In the genomic region with DNA sequence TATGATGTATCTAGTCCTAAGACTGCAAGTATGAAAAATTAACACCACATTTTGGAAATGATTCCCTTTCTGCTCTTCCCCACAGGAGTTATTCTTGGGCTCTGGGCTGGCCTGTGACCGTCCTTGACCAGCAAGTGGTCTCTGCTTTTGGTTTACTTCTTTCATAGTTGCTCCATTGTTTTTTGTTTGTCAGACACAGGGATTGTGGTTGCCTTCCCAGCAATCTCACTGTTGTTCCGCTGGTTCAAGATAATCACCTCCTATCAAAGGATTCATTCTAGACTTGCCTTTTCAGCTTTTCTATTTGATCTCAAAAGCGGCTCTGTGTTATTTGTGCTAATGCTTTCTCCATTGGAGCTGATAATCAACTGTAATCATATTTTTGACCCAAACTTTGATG, we compare ENCODE assay signal across 21 cellular contexts.
A peak's percentile ranks its signal among the peaks of the same experiment; 100 is the strongest.
DNase-seq lines count a peak whose midpoint lies in the region; ATAC-seq, FAIRE-seq and TF ChIP-seq lines count a peak whose summit lies in the region.
"Had no signal": no experiment of that assay in that cellular context is flagged by ENCODE, and none has a peak within 500 bp of the region (broad histone marks: within the 10 kb centered on the region; RNA-seq: fewer than 3 reads in every experiment).

No MANE protein-coding gene starts in this region.

- no peaks in the 10 kb centered on the region for H3K4me1 Mint-ChIP-seq in T-helper 2 cell treated with Interferon-gamma antibody and Interleukin-4, amounts not matched to agents 5 μg/mL and 100 μg/mL, for 36 hours (ENCODE audit: low read depth)

- H3K27ac Mint-ChIP-seq in T-helper 2 cell treated with Interferon-gamma antibody and Interleukin-4, amounts not matched to agents 5 μg/mL and 100 μg/mL, for 36 hours, result no peak overlapping the region
- H3K27ac Mint-ChIP-seq: B cell had no signal

- H3K9me3 ChIP-seq in cardiac muscle cell (ENCODE audit: low read depth) (no peaks in the 10 kb centered on the region), left ventricle myocardium inferior (replicated peaks) (peaks cover 10% of the 10 kb centered on the region), neutrophil (no peaks in the 10 kb centered on the region), suprapubic skin (no peaks in the 10 kb centered on the region), aorta (ENCODE audit: control insufficient read depth, low read length) (peaks cover 2% of the 10 kb centered on the region)
- H3K9me3 ChIP-seq: Peyer's patch had no signal

- DNase-seq in cardiac muscle cell (ENCODE audit: low read depth in 1 of 2, low spot score in 1 of 2) (no peak), left ventricle myocardium inferior (no peak), suprapubic skin (ENCODE audit: low spot score in 2 of 2) (no peak), lower leg skin (ENCODE audit: low spot score in 2 of 2) (no peak), aorta (no peak)
- DNase-seq in T-helper 2 cell treated with Interferon-gamma antibody and Interleukin-4, amounts not matched to agents 5 μg/mL and 100 μg/mL, for 36 hours (ENCODE audit: low spot score), result no peak
- DNase-seq: 8988T; COR-L47; DMS 273 treated with DMSO at 0.1 percent for 48 hours; DND-41; GOT3; KBM-7; NCI-H1105 treated with DMSO at 0.1 percent for 48 hours; NCI-H1694; NCI-H2081 treated with DMSO at 0.1 percent for 48 hours; NCI-H446 treated with DMSO at 0.1 percent for 48 hours; NK-92 treated with Interleukin-12 subunit alpha and Interleukin-12 subunit beta, amount 100 ng/mL, for 24 hours; Peyer's patch had no signal

- H3K27me3 ChIP-seq in cardiac muscle cell (no peaks in the 10 kb centered on the region), left ventricle myocardium inferior (ENCODE audit: low read depth) (no peaks in the 10 kb centered on the region), neutrophil (no peaks in the 10 kb centered on the region), suprapubic skin (no peaks in the 10 kb centered on the region), aorta (ENCODE audit: control insufficient read depth in 1 of 2, insufficient read depth in 2 of 2, low read length in 1 of 2) (peaks cover 0 to 1% of the 10 kb centered on the region in 2 donors)
- H3K27me3 ChIP-seq: Peyer's patch had no signal

- H3K4me3 ChIP-seq in cardiac muscle cell (no peak overlapping the region), left ventricle myocardium inferior (no peak overlapping the region), neutrophil (ENCODE audit: low read depth in 1 of 2, low read length in 1 of 2) (no peak overlapping the region), suprapubic skin (no peak overlapping the region), lower leg skin (ENCODE audit: low read depth, poor library complexity, severe bottlenecking) (no peak overlapping the region), aorta (ENCODE audit: low read length in 2 of 2) (no peak overlapping the region)
- H3K4me3 ChIP-seq: Peyer's patch had no signal

- no peaks in the 10 kb centered on the region for H3K36me3 Mint-ChIP-seq in T-helper 2 cell treated with Interferon-gamma antibody and Interleukin-4, amounts not matched to agents 5 μg/mL and 100 μg/mL, for 36 hours (ENCODE audit: low read depth)

- intact Hi-C loops in left ventricle myocardium inferior (cut with micrococcal nuclease), result no loop called here
- intact Hi-C loops in lower leg skin (cut with DNase I; ENCODE audit: low total_unique reads), result no loop called here
- intact Hi-C loops in aorta (cut with DNase I), result no loop called here

- H3K4me3 Mint-ChIP-seq in T-helper 2 cell treated with Interferon-gamma antibody and Interleukin-4, amounts not matched to agents 5 μg/mL and 100 μg/mL, for 36 hours, result no peak overlapping the region
- H3K4me3 Mint-ChIP-seq: B cell had no signal

- WGBS in suprapubic skin, result 93% methylated on average over 3 of the region's 3 CpGs
- WGBS in lower leg skin, 2 donors, result 90 to 92% methylated on average over 3 of the region's 3 CpGs
- 97 to 98% methylated on average over 3 of the region's 3 CpGs for WGBS in aorta, 2 donors

- H3K4me1 ChIP-seq in cardiac muscle cell (ENCODE audit: low read depth), result peaks cover 22% of the 10 kb centered on the region
- peaks cover 10% of the 10 kb centered on the region for H3K4me1 ChIP-seq in left ventricle myocardium inferior
- peaks cover 22 to 52% of the 10 kb centered on the region in 2 experiments for H3K4me1 ChIP-seq in neutrophil (ENCODE audit: control insufficient read depth in 1 of 2, insufficient read depth in 1 of 2, low read depth in 1 of 2, low read length in 1 of 2)
- H3K4me1 ChIP-seq in suprapubic skin, result peaks cover 28% of the 10 kb centered on the region
- H3K4me1 ChIP-seq in aorta (ENCODE audit: control insufficient read depth in 1 of 2, insufficient read depth in 2 of 2, low read length in 2 of 2), result no peaks in the 10 kb centered on the region

- no peaks in the 10 kb centered on the region for H3K9me3 Mint-ChIP-seq in T-helper 2 cell treated with Interferon-gamma antibody and Interleukin-4, amounts not matched to agents 5 μg/mL and 100 μg/mL, for 36 hours

- no peak for TF ChIP-seq POLR2A in suprapubic skin (IDR thresholded peaks at IDR 0.05)
- TF ChIP-seq POLR2A in lower leg skin (IDR thresholded peaks at IDR 0.05), result no peak

- peak; percentile 55 for FAIRE-seq in islet of Langerhans (lab: Jason Lieb, UNC)

- no peaks in the 10 kb centered on the region for H3K36me3 ChIP-seq in cardiac muscle cell
- no peaks in the 10 kb centered on the region for H3K36me3 ChIP-seq in left ventricle myocardium inferior
- no peaks in the 10 kb centered on the region for H3K36me3 ChIP-seq in neutrophil
- H3K36me3 ChIP-seq in suprapubic skin, result no peaks in the 10 kb centered on the region
- H3K36me3 ChIP-seq in aorta (ENCODE audit: control insufficient read depth in 1 of 2, insufficient read depth in 2 of 2, low read length in 1 of 2), result no peaks in the 10 kb centered on the region
- H3K36me3 ChIP-seq: Peyer's patch had no signal

- H3K27me3 Mint-ChIP-seq in T-helper 2 cell treated with Interferon-gamma antibody and Interleukin-4, amounts not matched to agents 5 μg/mL and 100 μg/mL, for 36 hours (ENCODE audit: low read depth), result peaks cover 12% of the 10 kb centered on the region
- H3K27me3 Mint-ChIP-seq: B cell had no signal

- ATAC-seq in aorta (ENCODE audit: low FRiP score), result no peak

- TF ChIP-seq CTCF in cardiac muscle cell (IDR thresholded peaks at IDR 0.05; ENCODE audit: low read depth, low read length), result no peak
- TF ChIP-seq CTCF in left ventricle myocardium inferior (IDR thresholded peaks at IDR 0.05; ENCODE audit: borderline replicate concordance), result no peak
- TF ChIP-seq CTCF in neutrophil (IDR thresholded peaks at IDR 0.05), result no peak
- TF ChIP-seq CTCF in suprapubic skin (IDR thresholded peaks at IDR 0.05), result no peak
- no peak for TF ChIP-seq CTCF in lower leg skin (IDR thresholded peaks at IDR 0.05)

- no peak for TF ChIP-seq EP300 in suprapubic skin (IDR thresholded peaks at IDR 0.05)

- peak overlapping the region; percentile 8 for H3K27ac ChIP-seq in cardiac muscle cell
- H3K27ac ChIP-seq in left ventricle myocardium inferior (replicated peaks), result no peak overlapping the region
- peak overlapping the region; percentile 41 for H3K27ac ChIP-seq in neutrophil
- no peak overlapping the region for H3K27ac ChIP-seq in suprapubic skin
- H3K27ac ChIP-seq in aorta (ENCODE audit: low read depth in 1 of 2, low read length in 2 of 2), result no peak overlapping the region
- H3K27ac ChIP-seq: Peyer's patch had no signal

Comparison
In these comparisons a context has a peak if more than half of its experiments do, and no peak if none do; other contexts are left out.
1. H3K27ac ChIP-seq: peak in cardiac muscle cell (single experiment) and neutrophil (single experiment); none in left ventricle myocardium inferior (single experiment), suprapubic skin (single experiment) and aorta (0 of 2).